ENCODE assay signal across 13 cellular contexts in the genomic region with DNA sequence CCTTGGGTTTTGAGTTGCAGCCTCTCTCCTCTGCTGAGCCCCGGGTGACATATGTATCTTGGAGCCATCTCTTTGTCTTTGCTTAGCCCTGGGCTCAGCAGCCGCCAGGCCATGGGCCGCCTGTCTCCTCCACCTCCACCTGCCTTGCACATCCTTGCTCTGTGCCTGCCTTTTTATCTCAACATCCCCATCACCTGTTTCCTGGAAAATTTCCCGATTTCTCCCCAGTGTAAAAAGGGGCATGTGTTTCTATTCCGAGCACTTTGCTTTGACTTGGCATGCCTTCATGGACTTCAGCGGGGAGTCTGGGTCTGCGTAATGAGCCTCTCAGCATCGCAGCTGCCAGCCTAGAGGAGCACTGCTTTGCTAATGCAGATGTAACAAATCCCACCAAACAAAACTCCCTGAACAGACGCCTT.
DNase-seq lines count a peak whose midpoint lies in the region; ATAC-seq and TF ChIP-seq lines count a peak whose summit lies in the region.
"Had no signal": no experiment of that assay in that cellular context is flagged by ENCODE, and none has a peak within 500 bp of the region (broad histone marks: within the 10 kb centered on the region; RNA-seq: fewer than 3 reads in every experiment).

No MANE protein-coding gene starts in this region.

- no peaks in the 10 kb centered on the region for H3F3A ChIP-seq in PC-3 (ENCODE audit: low read length, unreplicated experiment)

- H3K27ac Mint-ChIP-seq in activated T-helper 1 cell treated with anti-CD3 and anti-CD28 coated beads, Interleukin-12 subunit alpha, Interleukin-12 subunit beta, Interleukin-2, Interleukin-4 antibody, amounts not matched to agents 30 ng/mL and 10 ng/mL and 1 ng/mL, durations not matched to agents 14 hours and 24 hours and 36 hours = no peak overlapping the region
- H3K27ac Mint-ChIP-seq in activated CD4-positive, alpha-beta T cell treated with anti-CD3 and anti-CD28 coated beads for 36 hours = no peak overlapping the region
- H3K27ac Mint-ChIP-seq: activated B cell treated with CpG ODN at 0.5 μM for 24 hours; activated naive CD4-positive, alpha-beta T cell treated with anti-CD3 and anti-CD28 coated beads, Interleukin-2, amount 50 U/mL, for 24 hours; mesothelial cell of epicardium had no signal

- intact Hi-C loops in heart right ventricle (cut with DNase I) (no loop called here), PC-3 (cut with micrococcal nuclease) (no loop called here)
- intact Hi-C loops in activated T-helper 1 cell treated with anti-CD3 and anti-CD28 coated beads, Interleukin-12 subunit alpha, Interleukin-12 subunit beta, Interleukin-2, Interleukin-4 antibody, amounts not matched to agents 30 ng/mL and 10 ng/mL and 1 ng/mL, durations not matched to agents 14 hours and 24 hours and 36 hours (cut with micrococcal nuclease) = no loop called here
- intact Hi-C loops in activated CD4-positive, alpha-beta T cell treated with anti-CD3 and anti-CD28 coated beads for 36 hours (cut with DNase I, micrococcal nuclease) = no loop called here

- H2AFZ ChIP-seq in PC-3 (ENCODE audit: low read length) = no peak overlapping the region

- H3K4me1 ChIP-seq in heart right ventricle = peaks cover 0 to 10% (median 0%) of the 10 kb centered on the region in 9 donors
- peaks cover 0 to 10% of the 10 kb centered on the region in 2 donors for H3K4me1 ChIP-seq in right atrium auricular region
- no peaks in the 10 kb centered on the region for H3K4me1 ChIP-seq in PC-3 (ENCODE audit: insufficient read depth, low read length)

- no peak overlapping the region for H3K4me3 Mint-ChIP-seq in activated T-helper 1 cell treated with anti-CD3 and anti-CD28 coated beads, Interleukin-12 subunit alpha, Interleukin-12 subunit beta, Interleukin-2, Interleukin-4 antibody, amounts not matched to agents 30 ng/mL and 10 ng/mL and 1 ng/mL, durations not matched to agents 14 hours and 24 hours and 36 hours
- H3K4me3 Mint-ChIP-seq in activated CD4-positive, alpha-beta T cell treated with anti-CD3 and anti-CD28 coated beads for 36 hours = no peak overlapping the region
- H3K4me3 Mint-ChIP-seq: activated B cell treated with CpG ODN at 0.5 μM for 24 hours; activated naive CD4-positive, alpha-beta T cell treated with anti-CD3 and anti-CD28 coated beads, Interleukin-2, amount 50 U/mL, for 24 hours; mesothelial cell of epicardium had no signal

- H3K4me3 ChIP-seq in heart right ventricle (no peak overlapping the region), right atrium auricular region (no peak overlapping the region), PC-3 (ENCODE audit: low read length) (no peak overlapping the region)

- H3K9ac ChIP-seq in PC-3 (ENCODE audit: low read length) = no peak overlapping the region

- H3K9me2 ChIP-seq in PC-3 (replicated peaks; ENCODE audit: low read length) = no peaks in the 10 kb centered on the region

- BruUV-seq in PC-3 (replicated peaks; lab: Mats Ljungman, UMichigan) = no TSS peak

- 20% methylated on average over 9 of the region's 9 CpGs for WGBS in heart right ventricle, 2 donors

- H3K27ac ChIP-seq in heart right ventricle (no peak overlapping the region), right atrium auricular region (peak overlapping the region in 1 of 2 donors; percentile 10), PC-3 (ENCODE audit: low read length) (no peak overlapping the region)

- peaks cover 13% of the 10 kb centered on the region for H3K27me3 Mint-ChIP-seq in activated T-helper 1 cell treated with anti-CD3 and anti-CD28 coated beads, Interleukin-12 subunit alpha, Interleukin-12 subunit beta, Interleukin-2, Interleukin-4 antibody, amounts not matched to agents 30 ng/mL and 10 ng/mL and 1 ng/mL, durations not matched to agents 14 hours and 24 hours and 36 hours (ENCODE audit: insufficient read depth)
- peaks cover 13% of the 10 kb centered on the region for H3K27me3 Mint-ChIP-seq in activated CD4-positive, alpha-beta T cell treated with anti-CD3 and anti-CD28 coated beads for 36 hours

- TF ChIP-seq CTCF in heart right ventricle (IDR thresholded peaks at IDR 0.05) (no peak), right atrium auricular region (IDR thresholded peaks at IDR 0.05) (no peak), PC-3 (conservative IDR thresholded peaks at IDR 0.05; ENCODE audit: low read depth, low read length) (no peak)

- no peaks in the 10 kb centered on the region for H3K36me3 Mint-ChIP-seq in activated T-helper 1 cell treated with anti-CD3 and anti-CD28 coated beads, Interleukin-12 subunit alpha, Interleukin-12 subunit beta, Interleukin-2, Interleukin-4 antibody, amounts not matched to agents 30 ng/mL and 10 ng/mL and 1 ng/mL, durations not matched to agents 14 hours and 24 hours and 36 hours (ENCODE audit: low read depth)
- H3K36me3 Mint-ChIP-seq in activated CD4-positive, alpha-beta T cell treated with anti-CD3 and anti-CD28 coated beads for 36 hours (ENCODE audit: low read depth) = no peaks in the 10 kb centered on the region
- H3K36me3 Mint-ChIP-seq: activated naive CD4-positive, alpha-beta T cell treated with anti-CD3 and anti-CD28 coated beads, Interleukin-2, amount 50 U/mL, for 24 hours; mesothelial cell of epicardium had no signal

- DNase-seq in heart right ventricle (no peak), right atrium auricular region (ENCODE audit: low spot score) (no peak), NCI-H446 (lab: John Stamatoyannopoulos, UW) (peak; percentile 76 to 88), iPS DF 19.7 (ENCODE audit: low read depth, low spot score) (peak; percentile 38), PC-3 (no peak), cerebellar nuclear complex (lab: John Stamatoyannopoulos, UW) (no peak)
- DNase-seq in activated T-helper 1 cell treated with anti-CD3 and anti-CD28 coated beads, Interleukin-12 subunit alpha, Interleukin-12 subunit beta, Interleukin-2, Interleukin-4 antibody, amounts not matched to agents 30 ng/mL and 10 ng/mL and 1 ng/mL, durations not matched to agents 14 hours and 24 hours and 36 hours (ENCODE audit: low spot score) = no peak
- DNase-seq in activated CD4-positive, alpha-beta T cell treated with anti-CD3 and anti-CD28 coated beads for 36 hours = no peak
- DNase-seq: activated B cell treated with CpG ODN at 0.5 μM for 24 hours; MM.1S; stimulated activated CD4-positive, alpha-beta T cell treated with anti-CD3 and anti-CD28 coated beads, Interleukin-15, amount 100 ng/mL, for 24 hours had no signal

- H4K20me1 ChIP-seq in PC-3 (ENCODE audit: low read length) = no peaks in the 10 kb centered on the region

- H3K36me3 ChIP-seq in heart right ventricle = no peaks in the 10 kb centered on the region
- no peaks in the 10 kb centered on the region for H3K36me3 ChIP-seq in right atrium auricular region
- no peaks in the 10 kb centered on the region for H3K36me3 ChIP-seq in PC-3 (ENCODE audit: low read depth, low read length)

- H3K27me3 ChIP-seq in heart right ventricle = peaks cover 0 to 3% (median 0%) of the 10 kb centered on the region in 7 donors
- no peaks in the 10 kb centered on the region for H3K27me3 ChIP-seq in right atrium auricular region
- H3K27me3 ChIP-seq in PC-3 (ENCODE audit: low read length) = peaks cover 70% of the 10 kb centered on the region

- POLR2A ChIA-PET in PC-3 (lab: Charles Lee; ENCODE audit: unreplicated experiment) = no interaction called here
- POLR2A ChIA-PET in activated CD4-positive, alpha-beta T cell treated with anti-CD3 and anti-CD28 coated beads for 36 hours (lab: Charles Lee) = no interaction called here

- H3K9me3 ChIP-seq in heart right ventricle (no peaks in the 10 kb centered on the region), right atrium auricular region (no peaks in the 10 kb centered on the region), PC-3 (ENCODE audit: low read length) (no peaks in the 10 kb centered on the region)

- no peaks in the 10 kb centered on the region for H3K9me3 Mint-ChIP-seq in activated T-helper 1 cell treated with anti-CD3 and anti-CD28 coated beads, Interleukin-12 subunit alpha, Interleukin-12 subunit beta, Interleukin-2, Interleukin-4 antibody, amounts not matched to agents 30 ng/mL and 10 ng/mL and 1 ng/mL, durations not matched to agents 14 hours and 24 hours and 36 hours
- H3K9me3 Mint-ChIP-seq in activated CD4-positive, alpha-beta T cell treated with anti-CD3 and anti-CD28 coated beads for 36 hours (ENCODE audit: low read depth) = no peaks in the 10 kb centered on the region
- H3K9me3 Mint-ChIP-seq: activated B cell treated with CpG ODN at 0.5 μM for 24 hours; activated naive CD4-positive, alpha-beta T cell treated with anti-CD3 and anti-CD28 coated beads, Interleukin-2, amount 50 U/mL, for 24 hours; mesothelial cell of epicardium had no signal

- no peak overlapping the region for H3K4me2 ChIP-seq in PC-3 (ENCODE audit: low read length)

- ATAC-seq in heart right ventricle (peak in 5 of 8 donors; percentile 44 to 54 (median 48)), PC-3 (no peak)
- no peak for ATAC-seq in activated CD4-positive, alpha-beta T cell treated with anti-CD3 and anti-CD28 coated beads for 36 hours

- H3K4me1 Mint-ChIP-seq in activated T-helper 1 cell treated with anti-CD3 and anti-CD28 coated beads, Interleukin-12 subunit alpha, Interleukin-12 subunit beta, Interleukin-2, Interleukin-4 antibody, amounts not matched to agents 30 ng/mL and 10 ng/mL and 1 ng/mL, durations not matched to agents 14 hours and 24 hours and 36 hours (ENCODE audit: low read depth) = no peaks in the 10 kb centered on the region
- no peaks in the 10 kb centered on the region for H3K4me1 Mint-ChIP-seq in activated CD4-positive, alpha-beta T cell treated with anti-CD3 and anti-CD28 coated beads for 36 hours
- H3K4me1 Mint-ChIP-seq: activated B cell treated with CpG ODN at 0.5 μM for 24 hours; activated naive CD4-positive, alpha-beta T cell treated with anti-CD3 and anti-CD28 coated beads, Interleukin-2, amount 50 U/mL, for 24 hours; mesothelial cell of epicardium had no signal

- CTCF ChIA-PET in PC-3 (lab: Charles Lee) = no interaction called here
- CTCF ChIA-PET in activated CD4-positive, alpha-beta T cell treated with anti-CD3 and anti-CD28 coated beads for 36 hours (lab: Charles Lee) = no interaction called here

- no peaks in the 10 kb centered on the region for H3K79me2 ChIP-seq in PC-3 (ENCODE audit: low read length)

Comparison
In these comparisons a context has a peak if more than half of its experiments do, and no peak if none do; other contexts are left out.
1. ATAC-seq: peak in heart right ventricle (5 of 8); none in PC-3 (single experiment) and activated CD4-positive, alpha-beta T cell treated with anti-CD3 and anti-CD28 coated beads for 36 hours (single experiment).
2. DNase-seq: peak in NCI-H446 (2 of 2) and iPS DF 19.7 (single experiment); none in heart right ventricle (0 of 2), right atrium auricular region (single experiment), activated T-helper 1 cell treated with anti-CD3 and anti-CD28 coated beads, Interleukin-12 subunit alpha, Interleukin-12 subunit beta, Interleukin-2, Interleukin-4 antibody, amounts not matched to agents 30 ng/mL and 10 ng/mL and 1 ng/mL, durations not matched to agents 14 hours and 24 hours and 36 hours (single experiment), PC-3 (single experiment), cerebellar nuclear complex (0 of 2) and activated CD4-positive, alpha-beta T cell treated with anti-CD3 and anti-CD28 coated beads for 36 hours (single experiment).